1 cellular context compared by ENCODE assay signal in the genomic region with DNA sequence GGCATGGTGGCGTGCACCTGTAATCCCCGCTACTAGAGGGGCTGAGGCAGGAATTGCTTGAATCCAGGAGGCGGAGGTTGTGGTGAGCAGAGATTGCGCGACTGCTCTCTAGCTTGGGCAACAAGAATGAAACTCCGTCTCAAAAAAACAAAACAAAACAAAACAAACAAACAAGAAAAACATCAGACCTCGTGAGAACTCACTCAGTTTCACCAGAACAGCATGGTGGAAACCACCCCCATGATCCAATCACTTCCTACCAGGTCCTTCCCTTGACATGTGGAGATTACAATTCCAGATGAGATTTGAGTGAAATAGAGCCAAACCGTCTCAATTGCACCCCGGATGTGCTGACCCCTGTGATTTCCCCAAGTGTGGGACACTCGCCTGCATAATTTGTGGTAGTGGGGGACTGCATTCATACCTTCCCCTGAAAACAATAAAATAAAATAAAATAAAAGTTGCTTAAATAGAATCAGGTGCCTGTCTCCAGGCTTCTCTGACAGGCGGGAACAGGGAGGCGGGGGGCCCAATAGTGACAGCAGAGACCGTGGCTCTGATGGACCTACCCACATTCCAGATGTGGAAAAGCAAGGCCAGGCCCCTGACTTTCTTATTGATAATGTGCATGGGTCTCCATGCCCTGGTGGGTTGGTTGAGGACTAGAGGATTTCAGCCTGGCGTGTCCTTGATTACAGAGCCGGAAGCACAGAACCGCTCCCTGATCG.
TF ChIP-seq lines count a peak whose summit lies in the region.

No MANE protein-coding gene starts in this region.

TF ChIP-seq in endothelial cell of umbilical vein, 7 proteins besides CTCF, POLR2A, EP300 and RAD21:
- no peak for TF ChIP-seq FOS (IDR thresholded peaks at IDR 0.05; ENCODE audit: borderline replicate concordance, insufficient read depth, low read length)
- no peak for TF ChIP-seq MYC (IDR thresholded peaks at IDR 0.05; ENCODE audit: low read depth, low read length)
- no peak for TF ChIP-seq EZH2 (IDR thresholded peaks at IDR 0.05; ENCODE audit: borderline replicate concordance, low read depth, low read length, severe bottlenecking)
- no peak for TF ChIP-seq JUN (IDR thresholded peaks at IDR 0.05; ENCODE audit: borderline replicate concordance, insufficient read depth, insufficient read length, low read depth)
- no peak for TF ChIP-seq POLR2AphosphoS5 (IDR thresholded peaks at IDR 0.05; ENCODE audit: insufficient read depth, low read depth, low read length)
- no peak for TF ChIP-seq GATA2 (IDR thresholded peaks at IDR 0.05; ENCODE audit: insufficient read depth, insufficient read length, low read depth, low read length)
- TF ChIP-seq, protein P1, sequence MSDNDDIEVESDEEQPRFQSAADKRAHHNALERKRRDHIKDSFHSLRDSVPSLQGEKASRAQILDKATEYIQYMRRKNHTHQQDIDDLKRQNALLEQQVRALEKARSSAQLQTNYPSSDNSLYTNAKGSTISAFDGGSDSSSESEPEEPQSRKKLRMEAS (IDR thresholded peaks at IDR 0.05; ENCODE audit: insufficient read depth, insufficient read length): no peak
TF ChIP-seq in endothelial cell of umbilical vein: peak in this region for 0.
